33 cellular contexts compared by ENCODE assay signal in genomic region chr11:34505874-34506273, GRCh38. TPM values are rescaled to one million over a fixed set of nuclear protein-coding genes. Genes with fewer than 3 reads are reported as not detected.
"Had no signal": no experiment of that assay in that cellular context is flagged by ENCODE, and none has a peak within 500 bp of the region (broad histone marks: within the 10 kb centered on the region; RNA-seq: fewer than 3 reads in every experiment).

No MANE protein-coding gene starts in this region.

- H3K9me3 ChIP-seq: ascending aorta, SJCRH30 had no signal

- H3K4me1 ChIP-seq: ascending aorta, SJCRH30 had no signal

- H3K36me3 ChIP-seq: ascending aorta, cardiac muscle cell, SJCRH30, WERI-Rb-1 had no signal

- H3K27ac ChIP-seq: ascending aorta, cardiac muscle cell, coronary artery, SJCRH30, SK-N-MC, WERI-Rb-1 had no signal

- H3K4me3 ChIP-seq: ascending aorta, cardiac muscle cell, coronary artery, SJCRH30, SK-N-MC had no signal

- DNase-seq: activated CD4-positive, alpha-beta T cell treated with anti-CD3 and anti-CD28 coated beads for 1 hour; activated CD4-positive, alpha-beta T cell treated with anti-CD3 and anti-CD28 coated beads for 48 hours; activated CD4-positive, CD25-positive, alpha-beta regulatory T cell; activated CD8-positive, alpha-beta T cell treated with anti-CD3 and anti-CD28 coated beads, Interleukin-2, amount 10 ng/mL, durations not matched to agents 7 days and 5 days; activated gamma-delta T cell; activated naive CD4-positive, alpha-beta T cell treated with Interleukin-2 at 50 U/mL for 16 hours; activated naive CD8-positive, alpha-beta T cell treated with anti-CD3 and anti-CD28 coated beads, Interleukin-2, amount 10 ng/mL, durations not matched to agents 7 days and 5 days; activated T-cell treated with anti-CD3 and anti-CD28 coated beads, Interleukin-2, amount 50 U/mL, for 24 hours; amygdala; MM.1S; NCI-H1092 treated with DMSO at 0.1 percent for 48 hours; NCI-H1417; NCI-H146; NCI-H187; NCI-H2029 treated with DMSO at 0.1 percent for 48 hours; NCI-H2107; NCI-H2171; NCI-H226; NCI-H446 treated with DMSO at 0.1 percent for 48 hours; NCI-H524; SHP77; SJCRH30; T1000; WERI-Rb-1 had no signal

- ATAC-seq: activated CD8-positive, alpha-beta T cell treated with anti-CD3 and anti-CD28 coated beads, Interleukin-2, amount 10 ng/mL, durations not matched to agents 7 days and 5 days; Panc1 had no signal

- H3K27me3 ChIP-seq: ascending aorta, cardiac muscle cell, SJCRH30 had no signal

RNA-seq across cellular contexts. Expression of gene ELF5, which starts 7.7 kb away (rescaled TPM):
- total RNA-seq: activated CD8-positive, alpha-beta T cell treated with anti-CD3 and anti-CD28 coated beads, Interleukin-2, amount 10 ng/mL, durations not matched to agents 7 days and 5 days; activated naive CD8-positive, alpha-beta T cell treated with anti-CD3 and anti-CD28 coated beads, Interleukin-2, amount 10 ng/mL, durations not matched to agents 7 days and 5 days; activated T-helper 2 cell treated with anti-CD3 and anti-CD28 coated beads, Interferon-gamma antibody, Interleukin-2, Interleukin-4, amounts not matched to agents 10 μg/mL and 5 μg/mL and 100 μg/mL, durations not matched to agents 14 hours and 24 hours and 36 hours; ascending aorta; cardiac muscle cell; chondrocyte; SJCRH30; T-helper 1 cell treated with Interleukin-12 subunit alpha and Interleukin-12 subunit beta and Interleukin-4 antibody, amounts not matched to agents 30 ng/mL and 1 ng/mL, for 36 hours; T-helper 2 cell treated with Interferon-gamma antibody and Interleukin-4, amounts not matched to agents 100 ng/mL and 5 ng/mL, for 36 hours had no signal
- polyA plus RNA-seq: cardiac muscle cell had no signal
